Comparison of ENCODE assay signal across 9 cellular contexts in the genomic region with DNA sequence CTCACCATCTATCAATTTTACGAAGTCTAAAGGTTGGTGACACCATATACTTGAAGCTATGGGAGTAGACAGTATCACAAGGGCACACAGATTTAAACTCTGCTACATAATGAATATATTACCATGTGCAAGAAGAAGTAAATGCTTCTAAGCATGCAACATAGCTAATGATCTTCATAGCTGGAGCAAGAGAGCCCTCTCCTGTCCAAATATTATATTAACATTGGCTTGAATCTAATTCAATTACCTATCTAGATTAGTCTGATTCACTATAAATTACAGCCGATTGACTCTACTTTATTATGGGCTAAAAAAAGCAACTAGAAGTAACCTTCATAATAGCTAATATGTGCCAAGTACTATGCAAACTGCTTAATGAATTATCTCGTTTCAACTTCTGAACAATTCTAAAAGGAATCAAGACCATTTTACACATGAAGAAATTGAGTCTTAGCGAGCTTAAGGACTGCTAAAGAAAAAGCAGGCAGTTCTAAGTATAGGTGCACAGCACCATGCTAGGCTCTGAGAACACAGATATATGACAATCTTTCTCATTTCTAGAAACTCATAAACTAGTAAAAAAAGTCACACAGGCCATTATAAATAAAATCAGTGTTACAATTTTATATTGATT. TPM values are rescaled to one million over a fixed set of nuclear protein-coding genes. Genes with fewer than 3 reads are reported as not detected.
DNase-seq lines count a peak whose midpoint lies in the region; TF ChIP-seq lines count a peak whose summit lies in the region.
"Had no signal": no experiment of that assay in that cellular context is flagged by ENCODE, and none has a peak within 500 bp of the region (broad histone marks: within the 10 kb centered on the region; RNA-seq: fewer than 3 reads in every experiment).

No MANE protein-coding gene starts in this region.

- no peak overlapping the region for H3K4me3 ChIP-seq in mesenchymal stem cell (ENCODE audit: insufficient read depth in 1 of 2, low read depth in 1 of 2, low read length in 2 of 2)

- no peak overlapping the region for H3K18ac ChIP-seq in mesenchymal stem cell (ENCODE audit: low read depth in 1 of 2, low read length in 2 of 2)

- H3K23ac ChIP-seq in mesenchymal stem cell (ENCODE audit: low read length in 2 of 2): no peak overlapping the region

- no peaks in the 10 kb centered on the region for H3K9me3 Mint-ChIP-seq in endothelial cell (ENCODE audit: unreplicated experiment)
- H3K9me3 Mint-ChIP-seq: CD4-positive, CD25-positive, alpha-beta regulatory T cell had no signal

- H4K91ac ChIP-seq in mesenchymal stem cell (ENCODE audit: low read length): no peak overlapping the region

- DNase-seq in NCI-H2107 treated with DMSO at 0.1 percent for 48 hours (lab: John Stamatoyannopoulos, UW; ENCODE audit: unreplicated experiment) (peak; percentile 25), NCI-H2107 (lab: John Stamatoyannopoulos, UW) (no peak), NCI-H2227 (lab: John Stamatoyannopoulos, UW; ENCODE audit: unreplicated experiment) (peak; percentile 44), brain pericyte (ENCODE audit: low read depth, low spot score) (peak; percentile 29), mesenchymal stem cell (peak; percentile 48), cortex of kidney (lab: John Stamatoyannopoulos, UW) (no peak), endothelial cell (ENCODE audit: low spot score) (no peak)
- no peak for DNase-seq in activated effector memory CD4-positive, alpha-beta T cell treated with Interleukin-2 at 50 U/mL for 16 hours

- no peak overlapping the region for H2AFZ ChIP-seq in mesenchymal stem cell (ENCODE audit: low read depth, low read length)

- no peaks in the 10 kb centered on the region for H3K36me3 Mint-ChIP-seq in endothelial cell (ENCODE audit: low read depth, unreplicated experiment)

- H3K27ac ChIP-seq in mesenchymal stem cell (ENCODE audit: low read length, poor library complexity, severe bottlenecking): no peak overlapping the region

- H3K14ac ChIP-seq in mesenchymal stem cell (ENCODE audit: low read length in 2 of 2): no peak overlapping the region

- TF ChIP-seq CTCF in endothelial cell (IDR thresholded peaks at IDR 0.05; ENCODE audit: unreplicated experiment): no peak

- H2BK5ac ChIP-seq in mesenchymal stem cell (ENCODE audit: low read depth, low read length, poor library complexity, severe bottlenecking): no peak overlapping the region

- H2BK15ac ChIP-seq in mesenchymal stem cell (ENCODE audit: low read depth, poor library complexity, severe bottlenecking): no peak overlapping the region

- no peak overlapping the region for H2BK120ac ChIP-seq in mesenchymal stem cell (ENCODE audit: low read depth, low read length)

- H3K4me3 Mint-ChIP-seq in endothelial cell (ENCODE audit: unreplicated experiment): no peak overlapping the region
- H3K4me3 Mint-ChIP-seq: CD4-positive, CD25-positive, alpha-beta regulatory T cell had no signal

- H3K4ac ChIP-seq in mesenchymal stem cell (ENCODE audit: low read depth in 1 of 2, low read length in 2 of 2): no peak overlapping the region

- H3K27me3 Mint-ChIP-seq in endothelial cell (ENCODE audit: unreplicated experiment): no peaks in the 10 kb centered on the region
- H3K27me3 Mint-ChIP-seq: CD4-positive, CD25-positive, alpha-beta regulatory T cell had no signal

- no peak overlapping the region for H3K9ac ChIP-seq in mesenchymal stem cell (ENCODE audit: low read length)

- H2AK5ac ChIP-seq in mesenchymal stem cell (ENCODE audit: low read length, severe bottlenecking): no peak overlapping the region

- peaks cover 7 to 77% of the 10 kb centered on the region in 2 experiments for H3K36me3 ChIP-seq in mesenchymal stem cell (ENCODE audit: control insufficient read depth in 1 of 2, insufficient read depth in 2 of 2, low read depth in 1 of 2, low read length in 2 of 2)

- peaks cover 9% of the 10 kb centered on the region for H3K4me1 Mint-ChIP-seq in endothelial cell (ENCODE audit: unreplicated experiment)

- no peak overlapping the region for H3K4me2 ChIP-seq in mesenchymal stem cell (ENCODE audit: low read length, poor library complexity, severe bottlenecking)

- H3K9me3 ChIP-seq in mesenchymal stem cell (ENCODE audit: control insufficient read depth, low read length): no peaks in the 10 kb centered on the region

- H4K8ac ChIP-seq in mesenchymal stem cell (ENCODE audit: low read length): no peak overlapping the region

- peaks cover 5% of the 10 kb centered on the region for H3K79me1 ChIP-seq in mesenchymal stem cell (replicated peaks; ENCODE audit: low read length, poor library complexity, severe bottlenecking)

- H3K27ac Mint-ChIP-seq in endothelial cell (ENCODE audit: unreplicated experiment): no peak overlapping the region
- H3K27ac Mint-ChIP-seq: CD4-positive, CD25-positive, alpha-beta regulatory T cell had no signal

- WGBS in mesenchymal stem cell: 98% methylated on average over 3 of the region's 4 CpGs

- no peaks in the 10 kb centered on the region for H3K4me1 ChIP-seq in mesenchymal stem cell (ENCODE audit: control insufficient read depth, insufficient read depth, low read depth, low read length)

- no peaks in the 10 kb centered on the region for H3K27me3 ChIP-seq in mesenchymal stem cell (ENCODE audit: control insufficient read depth in 1 of 2, insufficient read depth in 1 of 2, low read length in 2 of 2)

- H2BK12ac ChIP-seq in mesenchymal stem cell (ENCODE audit: low read length in 2 of 2): no peak overlapping the region

RNA-seq across cellular contexts. Expression of a gene that starts 21.9 kb away (rescaled TPM):
- 31.3 TPM for polyA plus RNA-seq in mesenchymal stem cell (2013, experiment 1 of 2)
- 32.4 TPM for polyA plus RNA-seq in mesenchymal stem cell (2013, experiment 2 of 2)
- 14.6 TPM for total RNA-seq in endothelial cell (ENCODE audit: unreplicated experiment)

Comparison
In these comparisons a context has a peak if more than half of its experiments do, and no peak if none do; other contexts are left out.
1. DNase-seq: peak in NCI-H2107 treated with DMSO at 0.1 percent for 48 hours (single experiment), NCI-H2227 (single experiment), brain pericyte (single experiment) and mesenchymal stem cell (single experiment); none in NCI-H2107 (single experiment), cortex of kidney (single experiment), endothelial cell (single experiment) and activated effector memory CD4-positive, alpha-beta T cell treated with Interleukin-2 at 50 U/mL for 16 hours (single experiment).